Comparison of ENCODE assay signal across 21 cellular contexts in the genomic region with DNA sequence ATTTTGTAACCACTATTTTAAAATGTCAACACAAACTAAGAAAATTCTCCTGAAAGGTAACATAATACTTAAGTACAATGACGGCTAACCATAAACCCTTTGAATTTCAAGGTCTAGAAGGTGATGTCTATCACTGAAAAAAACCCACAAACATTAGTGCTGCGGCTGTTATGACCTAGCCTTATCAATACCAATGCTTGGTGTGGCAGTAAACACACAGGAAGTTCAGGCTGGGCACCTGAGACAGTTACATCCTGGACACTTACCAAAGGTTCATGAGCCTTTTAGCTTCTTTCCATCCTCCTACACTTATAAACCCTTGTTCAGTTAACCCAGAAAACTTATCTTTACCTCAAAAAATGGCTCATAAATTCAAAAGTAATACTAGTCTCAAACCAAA.
"Had no signal": no experiment of that assay in that cellular context is flagged by ENCODE, and none has a peak within 500 bp of the region (broad histone marks: within the 10 kb centered on the region; RNA-seq: fewer than 3 reads in every experiment).

No MANE protein-coding gene starts in this region.

- H3K36me3 ChIP-seq: ascending aorta, colonic mucosa, left lung, ovary, sigmoid colon, thoracic aorta had no signal

- H3K9me3 Mint-ChIP-seq: activated CD4-positive, alpha-beta memory T cell treated with anti-CD3 and anti-CD28 coated beads for 36 hours; activated naive CD4-positive, alpha-beta T cell treated with anti-CD3 and anti-CD28 coated beads, Interleukin-2, amount 10 ng/mL, durations not matched to agents 7 days and 5 days; central memory CD8-positive, alpha-beta T cell; stimulated activated memory B cell treated with anti-CD40 and anti-IgM and Interleukin-4, amounts not matched to agents 10 μg/mL and 1 μg/mL and 100 μg/mL, for 72 hours; T-helper 2 cell treated with Interferon-gamma antibody and Interleukin-4, amounts not matched to agents 5 μg/mL and 100 μg/mL, for 36 hours; WTC11 had no signal

- H3K4me3 ChIP-seq: ascending aorta, colonic mucosa, left lung, ovary, sigmoid colon, thoracic aorta, upper lobe of right lung had no signal

- H3K27me3 ChIP-seq: ascending aorta, colonic mucosa, foreskin keratinocyte, left lung, ovary, sigmoid colon, upper lobe of right lung had no signal

- H3K27ac ChIP-seq: ascending aorta, colonic mucosa, foreskin keratinocyte, left lung, ovary, sigmoid colon, thoracic aorta, upper lobe of right lung had no signal

- ATAC-seq: activated CD4-positive, alpha-beta T cell treated with anti-CD3 and anti-CD28 coated beads for 36 hours; foreskin keratinocyte; left lung; stimulated activated memory B cell treated with anti-CD40 and anti-IgM and Interleukin-4, amounts not matched to agents 10 μg/mL and 1 μg/mL and 100 μg/mL, for 72 hours; upper lobe of right lung; WTC11 had no signal

- H3K27ac Mint-ChIP-seq: activated CD4-positive, alpha-beta memory T cell treated with anti-CD3 and anti-CD28 coated beads for 36 hours; activated CD4-positive, alpha-beta T cell treated with anti-CD3 and anti-CD28 coated beads for 36 hours; activated naive CD4-positive, alpha-beta T cell treated with anti-CD3 and anti-CD28 coated beads, Interleukin-2, amount 10 ng/mL, durations not matched to agents 7 days and 5 days; stimulated activated memory B cell treated with anti-CD40 and anti-IgM and Interleukin-4, amounts not matched to agents 10 μg/mL and 1 μg/mL and 100 μg/mL, for 72 hours; T-helper 2 cell treated with Interferon-gamma antibody and Interleukin-4, amounts not matched to agents 5 μg/mL and 100 μg/mL, for 36 hours; WTC11 had no signal

- DNase-seq: activated CD4-positive, alpha-beta memory T cell treated with anti-CD3 and anti-CD28 coated beads for 36 hours; activated CD4-positive, alpha-beta T cell treated with anti-CD3 and anti-CD28 coated beads for 36 hours; activated effector memory CD4-positive, alpha-beta T cell treated with Interleukin-2 at 50 U/mL for 16 hours; activated naive CD4-positive, alpha-beta T cell treated with anti-CD3 and anti-CD28 coated beads, Interleukin-2, amount 10 ng/mL, durations not matched to agents 7 days and 5 days; activated T-cell treated with anti-CD3 and anti-CD28 coated beads, Interleukin-2, amount 50 U/mL, for 1 hour; colonic mucosa; foreskin keratinocyte; hypothalamus; kidney; left lung; ovary; sigmoid colon; stimulated activated CD4-positive, alpha-beta T cell treated with anti-CD3 and anti-CD28 coated beads, Interleukin-4, amount 100 ng/mL, for 4 hours; SW 1271; upper lobe of right lung had no signal

- H3K36me3 Mint-ChIP-seq: activated naive CD4-positive, alpha-beta T cell treated with anti-CD3 and anti-CD28 coated beads, Interleukin-2, amount 10 ng/mL, durations not matched to agents 7 days and 5 days had no signal

- H3K27me3 Mint-ChIP-seq: activated CD4-positive, alpha-beta memory T cell treated with anti-CD3 and anti-CD28 coated beads for 36 hours; activated CD4-positive, alpha-beta T cell treated with anti-CD3 and anti-CD28 coated beads for 36 hours; activated naive CD4-positive, alpha-beta T cell treated with anti-CD3 and anti-CD28 coated beads, Interleukin-2, amount 10 ng/mL, durations not matched to agents 7 days and 5 days; central memory CD8-positive, alpha-beta T cell; stimulated activated memory B cell treated with anti-CD40 and anti-IgM and Interleukin-4, amounts not matched to agents 10 μg/mL and 1 μg/mL and 100 μg/mL, for 72 hours had no signal

- H3K4me1 ChIP-seq: ascending aorta, colonic mucosa had no signal

- H3K4me3 Mint-ChIP-seq: activated CD4-positive, alpha-beta memory T cell treated with anti-CD3 and anti-CD28 coated beads for 36 hours; activated CD4-positive, alpha-beta T cell treated with anti-CD3 and anti-CD28 coated beads for 36 hours; activated naive CD4-positive, alpha-beta T cell treated with anti-CD3 and anti-CD28 coated beads, Interleukin-2, amount 10 ng/mL, durations not matched to agents 7 days and 5 days; central memory CD8-positive, alpha-beta T cell; stimulated activated memory B cell treated with anti-CD40 and anti-IgM and Interleukin-4, amounts not matched to agents 10 μg/mL and 1 μg/mL and 100 μg/mL, for 72 hours; T-helper 2 cell treated with Interferon-gamma antibody and Interleukin-4, amounts not matched to agents 5 μg/mL and 100 μg/mL, for 36 hours; WTC11 had no signal
